14 cellular contexts compared by ENCODE assay signal in the genomic region with DNA sequence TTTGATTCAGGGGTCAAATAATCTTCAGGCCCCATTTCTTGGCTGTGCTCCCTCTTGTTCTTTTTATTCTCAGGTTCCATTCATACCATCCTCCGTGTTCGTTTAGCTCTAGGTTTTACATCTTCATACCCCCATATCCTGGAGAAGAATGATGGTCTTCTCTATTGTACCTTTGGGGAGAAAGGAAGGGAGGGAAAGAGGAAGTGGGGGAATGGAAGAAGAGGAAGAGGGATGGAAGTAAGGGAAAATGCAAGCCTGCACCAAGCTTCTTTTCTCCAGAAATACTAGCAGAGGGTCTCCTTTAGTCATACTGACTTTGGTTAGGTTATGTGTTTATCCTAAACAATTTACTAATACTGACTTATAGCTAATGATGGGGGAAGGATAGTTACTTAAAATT. TPM values are rescaled to one million over a fixed set of nuclear protein-coding genes. Genes with fewer than 3 reads are reported as not detected.
DNase-seq lines count a peak whose midpoint lies in the region; ATAC-seq and TF ChIP-seq lines count a peak whose summit lies in the region.
"Had no signal": no experiment of that assay in that cellular context is flagged by ENCODE, and none has a peak within 500 bp of the region (broad histone marks: within the 10 kb centered on the region; RNA-seq: fewer than 3 reads in every experiment).

No MANE protein-coding gene starts in this region.

- H3K4me3 Mint-ChIP-seq in endothelial cell (ENCODE audit: unreplicated experiment) = no peak overlapping the region
- H3K4me3 Mint-ChIP-seq in progenitor cell of endocrine pancreas (ENCODE audit: low read depth) = no peak overlapping the region
- H3K4me3 Mint-ChIP-seq: CD4-positive, alpha-beta memory T cell; HFFc6 had no signal

- peaks cover 18% of the 10 kb centered on the region for H3K36me3 Mint-ChIP-seq in endothelial cell (ENCODE audit: low read depth, unreplicated experiment)
- peaks cover 21% of the 10 kb centered on the region for H3K36me3 Mint-ChIP-seq in progenitor cell of endocrine pancreas (ENCODE audit: insufficient read depth)

- peak overlapping the region; percentile 39; the same call in 1 of the 2 replicates for H3K27ac ChIP-seq in VCaP
- H3K27ac ChIP-seq: GM23248 had no signal

- H3K9me3 Mint-ChIP-seq in endothelial cell (ENCODE audit: unreplicated experiment) = no peaks in the 10 kb centered on the region
- H3K9me3 Mint-ChIP-seq in progenitor cell of endocrine pancreas (ENCODE audit: low read depth) = no peaks in the 10 kb centered on the region
- H3K9me3 Mint-ChIP-seq: HFFc6 had no signal

- no peak for DNase-seq in endothelial cell (ENCODE audit: low spot score)
- no peak for DNase-seq in progenitor cell of endocrine pancreas (ENCODE audit: low spot score, unreplicated experiment)
- no peak for DNase-seq in DMS79 (lab: John Stamatoyannopoulos, UW)
- DNase-seq in ecto neural progenitor cell (ENCODE audit: low spot score) = no peak
- DNase-seq: C1 segment of cervical spinal cord; Calu3; CD4-positive, alpha-beta memory T cell; COR-L47; DMS53; DND-41; GM23248; HFFc6 had no signal

- no peak for ATAC-seq in GM21576 (IDR thresholded peaks at IDR 0.05; ENCODE audit: unreplicated experiment)

- H3K4me1 Mint-ChIP-seq in endothelial cell (ENCODE audit: unreplicated experiment) (peaks cover 34% of the 10 kb centered on the region), progenitor cell of endocrine pancreas (ENCODE audit: low read depth) (peaks cover 26% of the 10 kb centered on the region)

- peaks cover 2% of the 10 kb centered on the region for H3K27me3 Mint-ChIP-seq in endothelial cell (ENCODE audit: unreplicated experiment)
- H3K27me3 Mint-ChIP-seq in progenitor cell of endocrine pancreas = no peaks in the 10 kb centered on the region
- H3K27me3 Mint-ChIP-seq: CD4-positive, alpha-beta memory T cell had no signal

- no peak for TF ChIP-seq CTCF in VCaP (conservative IDR thresholded peaks at IDR 0.05)
- no peak for TF ChIP-seq CTCF in endothelial cell (IDR thresholded peaks at IDR 0.05; ENCODE audit: unreplicated experiment)
- no peak for TF ChIP-seq CTCF in progenitor cell of endocrine pancreas (IDR thresholded peaks at IDR 0.05; ENCODE audit: unreplicated experiment)

- H3K27ac Mint-ChIP-seq in endothelial cell (ENCODE audit: unreplicated experiment) (peak overlapping the region; percentile 24), progenitor cell of endocrine pancreas (peak overlapping the region; percentile 36)
- H3K27ac Mint-ChIP-seq: HFFc6 had no signal

RNA-seq across cellular contexts. Expression of gene FNBP1L, which starts 52.4 kb away (rescaled TPM):
- total RNA-seq in endothelial cell (ENCODE audit: unreplicated experiment) = 107 TPM
- total RNA-seq in progenitor cell of endocrine pancreas = 132 and 136 TPM in 2 replicates
